15 cellular contexts compared by ENCODE assay signal in genomic region chr3:122982202-122983185, GRCh38. TPM values are rescaled to one million over a fixed set of nuclear protein-coding genes. Genes with fewer than 3 reads are reported as not detected.
DNase-seq lines count a peak whose midpoint lies in the region; ATAC-seq and TF ChIP-seq lines count a peak whose summit lies in the region.
"Had no signal": no experiment of that assay in that cellular context is flagged by ENCODE, and none has a peak within 500 bp of the region (broad histone marks: within the 10 kb centered on the region; RNA-seq: fewer than 3 reads in every experiment).

No MANE protein-coding gene starts in this region.

- no peaks in the 10 kb centered on the region for H3K9me3 Mint-ChIP-seq in activated CD4-positive, alpha-beta T cell treated with anti-CD3 and anti-CD28 coated beads, Interleukin-2, amount 10 ng/mL, durations not matched to agents 7 days and 5 days
- H3K9me3 Mint-ChIP-seq: activated naive CD8-positive, alpha-beta T cell treated with anti-CD3 and anti-CD28 coated beads for 36 hours; natural killer cell treated with Interleukin-12 subunit alpha and Interleukin-12 subunit beta and Interleukin-15 and Interleukin-18, amount 100 ng/mL, for 72 hours; stimulated activated naive B cell treated with anti-CD40 and anti-IgM and Interleukin-4, amounts not matched to agents 10 μg/mL and 1 μg/mL and 100 μg/mL, for 72 hours; T-cell had no signal

- H3K4me3 ChIP-seq in upper lobe of left lung: no peak overlapping the region

- no peak overlapping the region for H3K27ac Mint-ChIP-seq in activated CD4-positive, alpha-beta T cell treated with anti-CD3 and anti-CD28 coated beads, Interleukin-2, amount 10 ng/mL, durations not matched to agents 7 days and 5 days
- H3K27ac Mint-ChIP-seq: activated naive CD8-positive, alpha-beta T cell treated with anti-CD3 and anti-CD28 coated beads for 36 hours; natural killer cell treated with Interleukin-12 subunit alpha and Interleukin-12 subunit beta and Interleukin-15 and Interleukin-18, amount 100 ng/mL, for 72 hours; stimulated activated naive B cell treated with anti-CD40 and anti-IgM and Interleukin-4, amounts not matched to agents 10 μg/mL and 1 μg/mL and 100 μg/mL, for 72 hours; T-cell had no signal

- H3K27ac ChIP-seq in upper lobe of left lung: no peak overlapping the region

- WGBS in upper lobe of left lung, 2 donors: 49 to 66% methylated on average over 11 to 15 of the region's 15 CpGs

- no peaks in the 10 kb centered on the region for H3K36me3 Mint-ChIP-seq in activated CD4-positive, alpha-beta T cell treated with anti-CD3 and anti-CD28 coated beads, Interleukin-2, amount 10 ng/mL, durations not matched to agents 7 days and 5 days (ENCODE audit: low read depth)
- H3K36me3 Mint-ChIP-seq: activated naive CD8-positive, alpha-beta T cell treated with anti-CD3 and anti-CD28 coated beads for 36 hours; natural killer cell treated with Interleukin-12 subunit alpha and Interleukin-12 subunit beta and Interleukin-15 and Interleukin-18, amount 100 ng/mL, for 72 hours; stimulated activated naive B cell treated with anti-CD40 and anti-IgM and Interleukin-4, amounts not matched to agents 10 μg/mL and 1 μg/mL and 100 μg/mL, for 72 hours; T-cell had no signal

- no peak overlapping the region for H3K4me3 Mint-ChIP-seq in activated CD4-positive, alpha-beta T cell treated with anti-CD3 and anti-CD28 coated beads, Interleukin-2, amount 10 ng/mL, durations not matched to agents 7 days and 5 days
- H3K4me3 Mint-ChIP-seq: activated naive CD8-positive, alpha-beta T cell treated with anti-CD3 and anti-CD28 coated beads for 36 hours; natural killer cell treated with Interleukin-12 subunit alpha and Interleukin-12 subunit beta and Interleukin-15 and Interleukin-18, amount 100 ng/mL, for 72 hours; stimulated activated naive B cell treated with anti-CD40 and anti-IgM and Interleukin-4, amounts not matched to agents 10 μg/mL and 1 μg/mL and 100 μg/mL, for 72 hours; T-cell had no signal

- TF ChIP-seq EP300 in upper lobe of left lung (IDR thresholded peaks at IDR 0.05): no peak

- TF ChIP-seq POLR2A in upper lobe of left lung (IDR thresholded peaks at IDR 0.05): no peak

- POLR2A ChIA-PET in activated CD4-positive, alpha-beta T cell treated with anti-CD3 and anti-CD28 coated beads, Interleukin-2, amount 10 ng/mL, durations not matched to agents 7 days and 5 days (lab: Charles Lee): no interaction called here

- H3K4me1 Mint-ChIP-seq in activated CD4-positive, alpha-beta T cell treated with anti-CD3 and anti-CD28 coated beads, Interleukin-2, amount 10 ng/mL, durations not matched to agents 7 days and 5 days: peaks cover 16% of the 10 kb centered on the region

- no peaks in the 10 kb centered on the region for H3K36me3 ChIP-seq in upper lobe of left lung

- peaks cover 15 to 27% (median 20%) of the 10 kb centered on the region in 4 donors for H3K4me1 ChIP-seq in upper lobe of left lung

- TF ChIP-seq CTCF in upper lobe of left lung (IDR thresholded peaks at IDR 0.05): peak in 1 of 6 experiments; percentile 10

- H3K27me3 ChIP-seq in upper lobe of left lung: no peaks in the 10 kb centered on the region

- peaks cover 22% of the 10 kb centered on the region for H3K27me3 Mint-ChIP-seq in activated CD4-positive, alpha-beta T cell treated with anti-CD3 and anti-CD28 coated beads, Interleukin-2, amount 10 ng/mL, durations not matched to agents 7 days and 5 days

- no peak for ATAC-seq in upper lobe of left lung (ENCODE audit: low FRiP score in 2 of 2)
- no peak for ATAC-seq in HG03280 (IDR thresholded peaks at IDR 0.05; ENCODE audit: unreplicated experiment)
- ATAC-seq: stimulated activated naive B cell treated with anti-CD40 and anti-IgM and Interleukin-4, amounts not matched to agents 10 μg/mL and 1 μg/mL and 100 μg/mL, for 72 hours had no signal

- CTCF ChIA-PET in activated CD4-positive, alpha-beta T cell treated with anti-CD3 and anti-CD28 coated beads, Interleukin-2, amount 10 ng/mL, durations not matched to agents 7 days and 5 days (lab: Charles Lee): interaction anchor here (1.3 kb wide), 1 partner anchor 14 kb away, joined by 4 read pairs; no protein-coding TSS in a partner anchor

- H3K9me3 ChIP-seq in upper lobe of left lung: no peaks in the 10 kb centered on the region

- DNase-seq in NCI-H2196 (lab: John Stamatoyannopoulos, UW; ENCODE audit: unreplicated experiment): peak; percentile 27
- no peak for DNase-seq in NCI-H2196 treated with DMSO at 0.1 percent for 48 hours (lab: John Stamatoyannopoulos, UW; ENCODE audit: unreplicated experiment)
- DNase-seq in amygdala (lab: John Stamatoyannopoulos, UW): peak in 41 of 56 donors; percentile 10 to 79 (median 49)
- DNase-seq in hypothalamus (lab: John Stamatoyannopoulos, UW): peak in 36 of 51 donors; percentile 7 to 80 (median 59)
- DNase-seq in upper lobe of left lung: peak; percentile 24 to 30
- no peak for DNase-seq in activated CD4-positive, alpha-beta T cell treated with anti-CD3 and anti-CD28 coated beads, Interleukin-2, amount 10 ng/mL, durations not matched to agents 7 days and 5 days
- DNase-seq in dermis blood vessel endothelial cell: no peak
- DNase-seq: activated naive CD8-positive, alpha-beta T cell treated with anti-CD3 and anti-CD28 coated beads for 36 hours; effector memory CD4-positive, alpha-beta T cell; stimulated activated naive B cell treated with anti-CD40 and anti-IgM and Interleukin-4, amounts not matched to agents 10 μg/mL and 1 μg/mL and 100 μg/mL, for 72 hours; T-cell had no signal

RNA-seq across cellular contexts. Expression of gene SEMA5B, which starts 45.1 kb away (rescaled TPM):
- total RNA-seq in upper lobe of left lung (under 1 TPM in 4 of 6 donors, not detected in 2; 0.33 to 0.71 (median 0.65) TPM), dermis blood vessel endothelial cell (0.05 TPM in 1 of 2 replicates, not detected in the other)
- not detected for total RNA-seq in activated CD4-positive, alpha-beta T cell treated with anti-CD3 and anti-CD28 coated beads, Interleukin-2, amount 10 ng/mL, durations not matched to agents 7 days and 5 days
- total RNA-seq: activated naive CD8-positive, alpha-beta T cell treated with anti-CD3 and anti-CD28 coated beads for 36 hours; H4; M059J; natural killer cell treated with Interleukin-12 subunit alpha and Interleukin-12 subunit beta and Interleukin-15 and Interleukin-18, amount 100 ng/mL, for 72 hours had no signal

Comparison
In these comparisons a context has a peak if more than half of its experiments do, and no peak if none do; other contexts are left out.
1. DNase-seq: peak in NCI-H2196 (single experiment), amygdala (41 of 56), hypothalamus (36 of 51) and upper lobe of left lung (2 of 2); none in NCI-H2196 treated with DMSO at 0.1 percent for 48 hours (single experiment), activated CD4-positive, alpha-beta T cell treated with anti-CD3 and anti-CD28 coated beads, Interleukin-2, amount 10 ng/mL, durations not matched to agents 7 days and 5 days (single experiment) and dermis blood vessel endothelial cell (single experiment).